13 cellular contexts compared by ENCODE assay signal in genomic region chr6:28693751-28694443, GRCh38.
A peak's percentile ranks its signal among the peaks of the same experiment; 100 is the strongest.
DNase-seq lines count a peak whose midpoint lies in the region; TF ChIP-seq lines count a peak whose summit lies in the region.
"Had no signal": no experiment of that assay in that cellular context is flagged by ENCODE, and none has a peak within 500 bp of the region (broad histone marks: within the 10 kb centered on the region; RNA-seq: fewer than 3 reads in every experiment).

No MANE protein-coding gene starts in this region.

- no peak overlapping the region for H3K4me3 Mint-ChIP-seq in activated CD4-positive, alpha-beta T cell treated with anti-CD3 and anti-CD28 coated beads, Interleukin-2, amount 10 ng/mL, durations not matched to agents 24 days and 14 days
- H3K4me3 Mint-ChIP-seq: natural killer cell had no signal

- peaks cover 76% of the 10 kb centered on the region for H3K27me3 Mint-ChIP-seq in activated CD4-positive, alpha-beta T cell treated with anti-CD3 and anti-CD28 coated beads, Interleukin-2, amount 10 ng/mL, durations not matched to agents 24 days and 14 days

- H3K27ac Mint-ChIP-seq in activated CD4-positive, alpha-beta T cell treated with anti-CD3 and anti-CD28 coated beads, Interleukin-2, amount 10 ng/mL, durations not matched to agents 24 days and 14 days = no peak overlapping the region
- H3K27ac Mint-ChIP-seq: natural killer cell had no signal

- H3K9me3 ChIP-seq in BE2C = no peaks in the 10 kb centered on the region
- H3K9me3 ChIP-seq: A549 had no signal

- no peaks in the 10 kb centered on the region for H3K36me3 ChIP-seq in BE2C

- H3K4me1 Mint-ChIP-seq in activated CD4-positive, alpha-beta T cell treated with anti-CD3 and anti-CD28 coated beads, Interleukin-2, amount 10 ng/mL, durations not matched to agents 24 days and 14 days = peaks cover 9% of the 10 kb centered on the region
- H3K4me1 Mint-ChIP-seq: natural killer cell had no signal

- H3K4me3 ChIP-seq in iPS-11a (ENCODE audit: low read depth, low read length) = peak overlapping the region; percentile 65
- H3K4me3 ChIP-seq in BE2C (ENCODE audit: low read depth, low read length) = no peak overlapping the region
- H3K4me3 ChIP-seq: A549 had no signal

- H3K9me3 Mint-ChIP-seq in activated CD4-positive, alpha-beta T cell treated with anti-CD3 and anti-CD28 coated beads, Interleukin-2, amount 10 ng/mL, durations not matched to agents 24 days and 14 days = peaks cover 19% of the 10 kb centered on the region
- H3K9me3 Mint-ChIP-seq: natural killer cell had no signal

- peaks cover 35% of the 10 kb centered on the region for H3K27me3 ChIP-seq in BE2C

- peak; percentile 51 for DNase-seq in activated CD4-positive, alpha-beta T cell treated with anti-CD3 and anti-CD28 coated beads, Interleukin-2, amount 10 ng/mL, durations not matched to agents 24 days and 14 days
- DNase-seq in activated CD4-positive, alpha-beta T cell treated with anti-CD3 and anti-CD28 coated beads, Interleukin-2, amount 50 U/mL, for 1 hour = no peak
- DNase-seq in NCI-H82 treated with DMSO at 0.1 percent for 48 hours (lab: John Stamatoyannopoulos, UW; ENCODE audit: unreplicated experiment) (peak; percentile 35), pons (ENCODE audit: low spot score) (peak; percentile 4), BE2C (no peak), hypothalamus (lab: John Stamatoyannopoulos, UW) (no peak), SK-N-DZ (ENCODE audit: low spot score) (no peak)
- DNase-seq: activated effector memory CD4-positive, alpha-beta T cell treated with Interleukin-2 at 50 U/mL for 16 hours; Calu3; natural killer cell; PC-3 had no signal

- no peaks in the 10 kb centered on the region for H3K36me3 Mint-ChIP-seq in activated CD4-positive, alpha-beta T cell treated with anti-CD3 and anti-CD28 coated beads, Interleukin-2, amount 10 ng/mL, durations not matched to agents 24 days and 14 days (ENCODE audit: low read depth)

- H3K4me1 ChIP-seq in BE2C = no peaks in the 10 kb centered on the region
- H3K4me1 ChIP-seq: A549 had no signal

- no peak for TF ChIP-seq CTCF in BE2C (IDR thresholded peaks at IDR 0.05; ENCODE audit: low read depth, low read length)

- intact Hi-C loops in activated CD4-positive, alpha-beta T cell treated with anti-CD3 and anti-CD28 coated beads, Interleukin-2, amount 10 ng/mL, durations not matched to agents 24 days and 14 days (cut with micrococcal nuclease) = loop anchor here (10.0 kb wide), 1 partner anchor 91 kb away; no protein-coding TSS in a partner anchor

Comparison
In these comparisons a context has a peak if more than half of its experiments do, and no peak if none do; other contexts are left out.
1. DNase-seq: peak in activated CD4-positive, alpha-beta T cell treated with anti-CD3 and anti-CD28 coated beads, Interleukin-2, amount 10 ng/mL, durations not matched to agents 24 days and 14 days (single experiment), NCI-H82 treated with DMSO at 0.1 percent for 48 hours (single experiment) and pons (single experiment); none in activated CD4-positive, alpha-beta T cell treated with anti-CD3 and anti-CD28 coated beads, Interleukin-2, amount 50 U/mL, for 1 hour (single experiment), BE2C (single experiment), hypothalamus (0 of 51) and SK-N-DZ (single experiment).